Comparison of ENCODE assay signal across 8 cellular contexts in the genomic region with DNA sequence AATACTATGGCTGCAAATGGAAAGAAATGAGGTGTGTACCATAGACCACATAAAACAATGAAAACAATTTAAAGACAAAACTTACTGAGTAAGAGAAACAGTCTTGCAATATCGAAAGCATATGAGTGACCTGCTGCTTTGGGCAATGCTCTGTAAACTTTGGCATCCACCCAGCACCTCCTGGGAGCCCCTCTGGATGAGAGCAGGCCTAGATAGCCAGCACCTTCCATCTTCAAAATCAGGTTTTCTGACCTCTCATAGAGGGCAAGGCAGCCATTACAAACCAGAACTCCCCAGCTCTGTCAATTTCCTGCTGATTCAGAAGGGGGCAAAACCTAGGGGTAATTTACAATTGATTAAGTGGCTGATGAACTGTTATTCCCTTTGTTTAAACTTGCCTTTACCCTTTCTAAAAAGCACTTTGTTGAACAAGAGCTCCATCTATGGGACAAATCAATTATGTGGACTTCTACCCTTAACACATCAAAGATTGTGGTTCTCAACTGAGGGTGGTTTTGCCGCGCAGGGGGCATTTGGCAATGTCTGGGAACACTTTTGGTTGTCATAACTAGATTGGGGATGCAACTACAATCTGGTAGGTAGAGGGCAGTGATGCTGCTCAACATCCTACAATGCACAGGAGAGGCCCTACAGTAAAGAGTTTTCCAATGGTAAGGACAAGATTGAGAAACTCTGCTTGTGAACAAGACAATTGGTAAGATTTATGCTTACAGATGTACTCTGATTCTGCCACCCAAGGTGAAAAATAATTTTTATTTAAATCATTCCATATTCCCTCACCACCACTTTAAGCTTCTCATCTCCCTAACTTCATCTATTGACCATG.
A peak's percentile ranks its signal among the peaks of the same experiment; 100 is the strongest.
DNase-seq lines count a peak whose midpoint lies in the region; ATAC-seq and TF ChIP-seq lines count a peak whose summit lies in the region.

No MANE protein-coding gene starts in this region.

- H3K27ac ChIP-seq in mesendoderm (ENCODE audit: low read depth, low read length), result no peak overlapping the region

- H4K8ac ChIP-seq in mesendoderm (ENCODE audit: low read depth, low read length), result no peak overlapping the region

- no peak overlapping the region for H2BK15ac ChIP-seq in mesendoderm (replicated peaks; ENCODE audit: low read depth)

- no peak overlapping the region for H3K9ac ChIP-seq in mesendoderm (ENCODE audit: low read length)

- no peaks in the 10 kb centered on the region for H3K36me3 ChIP-seq in mesendoderm (ENCODE audit: control insufficient read depth, insufficient read depth, low read length)

- no peaks in the 10 kb centered on the region for H3K79me2 ChIP-seq in mesendoderm (ENCODE audit: control insufficient read depth, insufficient read depth, low read length)

- WGBS in mesendoderm (ENCODE audit: extremely low coverage, insufficient coverage, low lambda C conversion rate), result no CpG with 5 or more reads among the region's 3 CpGs

- peak; percentile 50 for DNase-seq in EL
- peak; percentile 49 for DNase-seq in NCI-H2107 treated with DMSO at 0.1 percent for 48 hours (lab: John Stamatoyannopoulos, UW; ENCODE audit: unreplicated experiment)
- DNase-seq in chondrocyte (ENCODE audit: low spot score), result no peak
- DNase-seq in mesendoderm, result peak; percentile 68
- DNase-seq in activated T-cell treated with anti-CD3 and anti-CD28 coated beads, Interleukin-2, amount 50 U/mL, for 72 hours, result no peak
- no peak for DNase-seq in NCI-H526 treated with DMSO at 0.1 percent for 48 hours (lab: John Stamatoyannopoulos, UW)
- no peak for DNase-seq in NCI-H2227 treated with DMSO at 0.1 percent for 48 hours (lab: John Stamatoyannopoulos, UW)
- DNase-seq in NCI-H345 (lab: John Stamatoyannopoulos, UW), result no peak

- no peak overlapping the region for H2BK5ac ChIP-seq in mesendoderm (ENCODE audit: low read length)

- H3K79me1 ChIP-seq in mesendoderm (ENCODE audit: low read length), result no peaks in the 10 kb centered on the region

- H3K27me3 ChIP-seq in mesendoderm (ENCODE audit: insufficient read depth, low read length, poor library complexity), result no peaks in the 10 kb centered on the region

- H3K4ac ChIP-seq in mesendoderm (ENCODE audit: low read depth, low read length), result no peak overlapping the region

- peaks cover 12% of the 10 kb centered on the region for H3K27me3 Mint-ChIP-seq in chondrocyte (ENCODE audit: low read depth)
- no peaks in the 10 kb centered on the region for H3K27me3 Mint-ChIP-seq in activated T-cell treated with anti-CD3 and anti-CD28 coated beads, Interleukin-2, amount 50 U/mL, for 72 hours (ENCODE audit: low read depth)

- no peak overlapping the region for H2AK5ac ChIP-seq in mesendoderm (ENCODE audit: low read length)

- H3K9me3 Mint-ChIP-seq in chondrocyte (ENCODE audit: low read depth), result peaks cover 21% of the 10 kb centered on the region
- H3K9me3 Mint-ChIP-seq in activated T-cell treated with anti-CD3 and anti-CD28 coated beads, Interleukin-2, amount 50 U/mL, for 72 hours, result peaks cover 11 to 12% of the 10 kb centered on the region in 2 donors

- no peak overlapping the region for H3K23ac ChIP-seq in mesendoderm (ENCODE audit: low read length)

- TF ChIP-seq CTCF in chondrocyte (IDR thresholded peaks at IDR 0.05), result peak; percentile 93

- H4K5ac ChIP-seq in mesendoderm (ENCODE audit: low read length), result no peak overlapping the region

- no peak overlapping the region for H2BK120ac ChIP-seq in mesendoderm (ENCODE audit: low read depth, low read length)

- H3K4me2 ChIP-seq in mesendoderm (ENCODE audit: low read length), result no peak overlapping the region

- peaks cover 12% of the 10 kb centered on the region for H3K4me1 Mint-ChIP-seq in chondrocyte (ENCODE audit: low read depth)
- no peaks in the 10 kb centered on the region for H3K4me1 Mint-ChIP-seq in activated T-cell treated with anti-CD3 and anti-CD28 coated beads, Interleukin-2, amount 50 U/mL, for 72 hours (ENCODE audit: low read depth)

- H3K4me3 Mint-ChIP-seq in chondrocyte (ENCODE audit: unreplicated experiment), result no peak overlapping the region
- no peak overlapping the region for H3K4me3 Mint-ChIP-seq in activated T-cell treated with anti-CD3 and anti-CD28 coated beads, Interleukin-2, amount 50 U/mL, for 72 hours

- no peak overlapping the region for H3K27ac Mint-ChIP-seq in chondrocyte (ENCODE audit: unreplicated experiment)
- no peak overlapping the region for H3K27ac Mint-ChIP-seq in activated T-cell treated with anti-CD3 and anti-CD28 coated beads, Interleukin-2, amount 50 U/mL, for 72 hours

- H3K36me3 Mint-ChIP-seq in chondrocyte (ENCODE audit: low read depth), result peaks cover 12% of the 10 kb centered on the region
- peaks cover 0 to 11% of the 10 kb centered on the region in 2 donors for H3K36me3 Mint-ChIP-seq in activated T-cell treated with anti-CD3 and anti-CD28 coated beads, Interleukin-2, amount 50 U/mL, for 72 hours (ENCODE audit: insufficient read depth in 2 of 2)

- H3K4me1 ChIP-seq in mesendoderm (ENCODE audit: control insufficient read depth, low read depth, low read length), result no peaks in the 10 kb centered on the region

- no peak overlapping the region for H3K4me3 ChIP-seq in mesendoderm (ENCODE audit: low read length)

- H3K56ac ChIP-seq in mesendoderm (ENCODE audit: low read length), result no peak overlapping the region

- no peak for ATAC-seq in activated T-cell treated with anti-CD3 and anti-CD28 coated beads, Interleukin-2, amount 50 U/mL, for 72 hours (replicated peaks in 1 of 2)

- no peak overlapping the region for H3K18ac ChIP-seq in mesendoderm (ENCODE audit: low read length)

Comparison
In these comparisons a context has a peak if more than half of its experiments do, and no peak if none do; other contexts are left out.
1. DNase-seq: peak in EL (single experiment), NCI-H2107 treated with DMSO at 0.1 percent for 48 hours (single experiment) and mesendoderm (single experiment); none in chondrocyte (single experiment), activated T-cell treated with anti-CD3 and anti-CD28 coated beads, Interleukin-2, amount 50 U/mL, for 72 hours (0 of 2), NCI-H526 treated with DMSO at 0.1 percent for 48 hours (single experiment), NCI-H2227 treated with DMSO at 0.1 percent for 48 hours (single experiment) and NCI-H345 (single experiment).